In genomic region chr1:151606867-151607266, GRCh38 we compare ENCODE assay signal across 1 cellular context.
TF ChIP-seq lines count a peak whose summit lies in the region.

No MANE protein-coding gene starts in this region.

TF ChIP-seq in HCT116, 20 proteins besides CTCF, POLR2A, EP300 and RAD21 (continued from another document):
- TF ChIP-seq YY1 (IDR thresholded peaks at IDR 0.05; ENCODE audit: extremely low read depth, insufficient replicate concordance, low read depth, low read length) (no peak), REST (IDR thresholded peaks at IDR 0.05; ENCODE audit: low read depth) (no peak), ZNF274 (IDR thresholded peaks at IDR 0.05; ENCODE audit: low read depth, low read length) (no peak), EZH2 (IDR thresholded peaks at IDR 0.05) (no peak), SIN3A (IDR thresholded peaks at IDR 0.05; ENCODE audit: low read depth) (no peak), MAX (IDR thresholded peaks at IDR 0.05) (no peak), JUND (IDR thresholded peaks at IDR 0.05) (no peak), ATF3 (IDR thresholded peaks at IDR 0.05) (no peak), SRF (IDR thresholded peaks at IDR 0.05; ENCODE audit: low read depth) (no peak), POLR2AphosphoS5 (IDR thresholded peaks at IDR 0.05; ENCODE audit: low read depth, low read length) (no peak), ELF1 (IDR thresholded peaks at IDR 0.05; ENCODE audit: borderline replicate concordance, low read depth) (no peak), ZFX (IDR thresholded peaks at IDR 0.05) (no peak), TCF7L2 (IDR thresholded peaks at IDR 0.05; ENCODE audit: borderline replicate concordance, extremely low read depth, insufficient read depth, insufficient read length) (no peak), ZBTB33 (IDR thresholded peaks at IDR 0.05; ENCODE audit: extremely low read depth, insufficient replicate concordance, low read length) (no peak), EGR1 (IDR thresholded peaks at IDR 0.05; ENCODE audit: low read depth) (no peak)
